13 cellular contexts compared by ENCODE assay signal in the genomic region with DNA sequence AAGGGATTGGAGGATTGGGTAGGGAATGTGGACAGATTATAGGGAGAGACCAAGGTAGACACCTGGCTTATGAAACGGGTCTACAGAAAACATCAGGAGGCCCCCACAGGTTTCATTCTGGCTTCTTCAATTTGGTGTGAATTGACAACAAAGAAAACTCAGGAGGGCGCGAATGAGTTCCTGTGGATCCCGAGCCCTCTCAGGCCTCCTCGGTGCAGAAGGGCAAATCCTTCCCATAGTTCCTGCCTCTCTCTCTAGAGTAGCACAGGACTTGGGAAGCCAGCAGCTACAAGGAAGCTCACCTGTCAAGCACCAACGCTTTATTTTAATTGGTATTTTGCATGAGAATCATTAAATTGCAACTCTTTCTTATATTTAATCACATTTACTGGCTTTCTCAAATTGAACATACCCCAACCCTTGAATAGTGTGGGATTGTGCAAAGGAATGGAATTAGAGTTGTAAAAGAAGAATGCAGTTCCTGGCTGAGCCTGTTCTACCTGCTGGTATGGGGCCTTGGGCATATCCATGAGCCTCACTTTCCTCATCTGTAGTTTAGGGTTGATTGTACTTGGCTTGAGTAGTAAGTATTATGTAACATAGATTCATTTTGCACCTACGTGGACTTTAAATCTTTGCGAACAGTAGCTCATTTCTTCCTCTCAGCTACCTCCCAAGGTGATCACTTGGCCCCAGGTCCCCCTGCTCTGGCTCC.
"Had no signal": no experiment of that assay in that cellular context is flagged by ENCODE, and none has a peak within 500 bp of the region (broad histone marks: within the 10 kb centered on the region; RNA-seq: fewer than 3 reads in every experiment).

No MANE protein-coding gene starts in this region.

- H3K27me3 Mint-ChIP-seq: naive thymus-derived CD4-positive, alpha-beta T cell; stimulated activated naive CD8-positive, alpha-beta T cell treated with anti-CD3 and anti-CD28 coated beads, Interleukin-15, Interleukin-2, amounts not matched to agents 100 ng/mL and 50 ng/mL, for 24 hours had no signal

- H3K9me3 ChIP-seq: right atrium auricular region, thoracic aorta had no signal

- H3K9me3 Mint-ChIP-seq: naive thymus-derived CD4-positive, alpha-beta T cell; stimulated activated naive CD8-positive, alpha-beta T cell treated with anti-CD3 and anti-CD28 coated beads, Interleukin-15, Interleukin-2, amounts not matched to agents 100 ng/mL and 50 ng/mL, for 24 hours had no signal

- DNase-seq: activated CD4-positive, alpha-beta T cell treated with anti-CD3 and anti-CD28 coated beads, Interleukin-2, amount 50 U/mL, for 1 hour; activated naive CD4-positive, alpha-beta T cell treated with Interleukin-2 at 50 U/mL for 16 hours; anterior cingulate cortex; erythroblast; left cardiac atrium; naive thymus-derived CD4-positive, alpha-beta T cell; posterior cingulate gyrus; small intestine; T-helper 9 cell had no signal

- H3K27ac Mint-ChIP-seq: stimulated activated naive CD8-positive, alpha-beta T cell treated with anti-CD3 and anti-CD28 coated beads, Interleukin-15, Interleukin-2, amounts not matched to agents 100 ng/mL and 50 ng/mL, for 24 hours had no signal

- ATAC-seq: activated CD4-positive, CD25-positive, alpha-beta regulatory T cell treated with anti-CD3 and anti-CD28 coated beads, Interleukin-2, amount 50 U/mL, for 24 hours; left cardiac atrium; naive thymus-derived CD4-positive, alpha-beta T cell had no signal

- H3K4me3 Mint-ChIP-seq: naive thymus-derived CD4-positive, alpha-beta T cell; stimulated activated naive CD8-positive, alpha-beta T cell treated with anti-CD3 and anti-CD28 coated beads, Interleukin-15, Interleukin-2, amounts not matched to agents 100 ng/mL and 50 ng/mL, for 24 hours had no signal
